In the genomic region with DNA sequence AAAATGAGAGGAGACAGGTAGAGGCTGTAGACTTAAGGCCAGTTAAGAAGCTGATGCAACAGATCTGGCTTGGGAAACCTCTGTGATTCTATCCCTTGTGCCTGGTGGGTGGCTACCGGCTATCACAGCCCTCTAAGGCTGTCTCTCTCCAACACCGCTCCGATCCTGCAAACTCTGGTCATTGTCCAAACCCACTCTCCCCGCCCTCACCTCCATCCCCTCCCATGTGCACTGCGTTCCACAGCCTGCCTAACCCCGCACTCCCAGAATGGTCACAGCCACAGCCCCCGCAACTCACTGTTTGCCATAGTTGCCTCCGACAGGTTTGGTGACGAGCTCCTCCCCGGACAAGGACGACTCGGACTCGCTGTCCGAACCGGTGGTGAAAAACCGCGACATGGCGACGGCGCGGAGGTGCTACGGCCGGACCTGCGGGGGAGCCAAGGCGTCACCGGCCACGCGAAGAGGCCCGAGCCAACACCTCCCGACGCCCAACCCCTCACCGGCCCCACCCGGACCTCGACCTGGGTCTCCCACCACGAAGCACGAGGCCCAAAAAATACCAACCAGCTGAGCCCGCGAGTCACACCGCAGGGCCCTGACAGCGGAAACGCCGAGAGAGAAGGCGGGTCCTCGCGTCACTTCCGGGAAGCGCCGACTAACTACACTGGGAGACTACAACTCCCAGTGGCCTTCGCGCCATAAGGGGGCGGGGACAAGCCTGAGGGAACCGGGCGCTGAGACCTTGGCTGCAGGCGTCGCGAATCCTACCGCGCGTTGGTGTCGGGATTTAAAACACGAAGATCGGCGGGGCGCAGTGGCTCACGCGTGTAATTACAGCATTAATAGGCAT, we compare ENCODE assay signal across 8 cellular contexts. TPM values are rescaled to one million over a fixed set of nuclear protein-coding genes. Genes with fewer than 3 reads are reported as not detected.
DNase-seq lines count a peak whose midpoint lies in the region; ATAC-seq, FAIRE-seq and TF ChIP-seq lines count a peak whose summit lies in the region.
"Not testable (repeated sequence)": the region's sequence is repeated elsewhere in the genome, so short reads cannot be mapped to it uniquely, and the experiment has no call there.

EIF3CL (minus strand) TSS at position 622 of the 853 bp plus-strand sequence; CDS start at position 399, 223 bp downstream.

- not testable (repeated sequence) for H3K4me1 ChIP-seq in kidney (ENCODE audit: control insufficient read depth in 1 of 2, insufficient read depth in 1 of 2, low read depth in 1 of 2, low read length in 2 of 2); rectal smooth muscle tissue (ENCODE audit: control insufficient read depth, insufficient read depth, low read length)

- not testable (repeated sequence) for H3K9me3 ChIP-seq in kidney (ENCODE audit: control insufficient read depth in 1 of 2, low read length in 2 of 2)

- not testable (repeated sequence) for H3K27ac Mint-ChIP-seq in activated CD4-positive, alpha-beta T cell treated with anti-CD3 and anti-CD28 coated beads, Interleukin-2, amount 10 ng/mL, durations not matched to agents 24 days and 14 days

- H3K9ac ChIP-seq in kidney (ENCODE audit: low read length in 2 of 2); rectal smooth muscle tissue (ENCODE audit: low read length): not testable (repeated sequence)

- peak; percentile 54 for FAIRE-seq in kidney (lab: Jason Lieb, UNC)

- H3K4me3 Mint-ChIP-seq in activated CD4-positive, alpha-beta T cell treated with anti-CD3 and anti-CD28 coated beads, Interleukin-2, amount 10 ng/mL, durations not matched to agents 24 days and 14 days = peak within 1 kb of the TSS; percentile 79

- not testable (repeated sequence) for H3K9me3 Mint-ChIP-seq in activated CD4-positive, alpha-beta T cell treated with anti-CD3 and anti-CD28 coated beads, Interleukin-2, amount 10 ng/mL, durations not matched to agents 24 days and 14 days

- intact Hi-C loops in activated CD4-positive, alpha-beta T cell treated with anti-CD3 and anti-CD28 coated beads, Interleukin-2, amount 10 ng/mL, durations not matched to agents 24 days and 14 days (cut with micrococcal nuclease); kidney (cut with DNase I): not testable (repeated sequence)

- not testable (repeated sequence) for H3K27ac ChIP-seq in kidney (ENCODE audit: low read depth in 2 of 2, low read length in 2 of 2); rectal smooth muscle tissue (ENCODE audit: low read depth, low read length)

- H3K27me3 ChIP-seq in rectal smooth muscle tissue (ENCODE audit: control insufficient read depth, insufficient read depth, low read length) = not testable (repeated sequence)

- peak within 1 kb of the TSS; percentile 32 for H3K4me3 ChIP-seq in AG09309 (ENCODE audit: control insufficient read depth, low read depth, low read length)
- H3K4me3 ChIP-seq in kidney (ENCODE audit: low read length in 2 of 2) = peak within 1 kb of the TSS; percentile 46 to 58
- H3K4me3 ChIP-seq in rectal smooth muscle tissue (ENCODE audit: low read length) = peak within 1 kb of the TSS; percentile 48

- not testable (repeated sequence) for DNase-seq in AG09309 (ENCODE audit: low read depth); HT-29 (ENCODE audit: low spot score); activated CD4-positive, alpha-beta T cell treated with anti-CD3 and anti-CD28 coated beads, Interleukin-2, amount 10 ng/mL, durations not matched to agents 24 days and 14 days; dermis microvascular lymphatic vessel endothelial cell (ENCODE audit: low read depth in 2 of 2); kidney

- TF ChIP-seq CTCF in AG09309 (IDR thresholded peaks at IDR 0.05; ENCODE audit: control insufficient read depth, insufficient read depth, low read depth, low read length, missing control alignments); kidney (IDR thresholded peaks at IDR 0.05; ENCODE audit: borderline replicate concordance, extremely low read depth, insufficient read depth): not testable (repeated sequence)

- ATAC-seq in GM19023 (IDR thresholded peaks at IDR 0.05; ENCODE audit: unreplicated experiment) = peak; percentile 99
- peak; percentile 95 for ATAC-seq in HG02623 (IDR thresholded peaks at IDR 0.05; ENCODE audit: unreplicated experiment)

- not testable (repeated sequence) for H3K36me3 Mint-ChIP-seq in activated CD4-positive, alpha-beta T cell treated with anti-CD3 and anti-CD28 coated beads, Interleukin-2, amount 10 ng/mL, durations not matched to agents 24 days and 14 days (ENCODE audit: low read depth)

- H3K4me1 Mint-ChIP-seq in activated CD4-positive, alpha-beta T cell treated with anti-CD3 and anti-CD28 coated beads, Interleukin-2, amount 10 ng/mL, durations not matched to agents 24 days and 14 days = not testable (repeated sequence)

- H3K27me3 Mint-ChIP-seq in activated CD4-positive, alpha-beta T cell treated with anti-CD3 and anti-CD28 coated beads, Interleukin-2, amount 10 ng/mL, durations not matched to agents 24 days and 14 days = not testable (repeated sequence)

- not testable (repeated sequence) for H3K36me3 ChIP-seq in kidney (ENCODE audit: control insufficient read depth in 1 of 2, insufficient read depth in 2 of 2, low read length in 2 of 2); rectal smooth muscle tissue (ENCODE audit: control insufficient read depth, insufficient read depth, low read length)

RNA-seq across cellular contexts. Expression of gene EIF3CL, which starts in this region (rescaled TPM):
- total RNA-seq in HT-29 (2014; rRNA removed; shearing (Covaris generic)) = 110 and 114 TPM in 2 replicates
- total RNA-seq in activated CD4-positive, alpha-beta T cell treated with anti-CD3 and anti-CD28 coated beads, Interleukin-2, amount 10 ng/mL, durations not matched to agents 24 days and 14 days = 174 and 212 TPM in 2 replicates
- total RNA-seq in dermis microvascular lymphatic vessel endothelial cell (157 and 212 TPM in 2 replicates), kidney (26.7 TPM)
- polyA plus RNA-seq in kidney (ENCODE audit: insufficient read depth, low read depth, low replicate concordance) = 61.0 TPM
